ENCODE assay signal across 1 cellular context in the genomic region with DNA sequence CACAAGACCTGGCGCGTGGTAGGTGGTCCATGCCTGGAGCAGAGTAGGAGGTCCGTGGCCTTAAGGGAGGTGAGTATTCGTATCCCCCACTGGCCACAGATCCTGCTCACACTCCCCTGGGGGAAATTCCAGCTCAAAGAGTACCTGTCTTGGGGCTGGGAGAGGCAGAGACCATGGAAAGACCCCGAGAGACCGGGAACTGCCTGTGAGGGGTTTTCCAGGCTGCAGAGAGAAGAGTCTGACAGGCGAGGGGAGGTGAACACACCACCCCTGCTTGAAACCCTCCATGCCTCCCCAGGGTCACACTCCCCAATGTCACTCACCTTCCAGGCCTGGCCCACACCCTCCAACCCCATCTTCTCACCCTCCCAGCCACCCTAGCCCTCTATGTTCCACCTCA.
A peak's percentile ranks its signal among the peaks of the same experiment; 100 is the strongest.
TF ChIP-seq lines count a peak whose summit lies in the region.

No MANE protein-coding gene starts in this region.

TF ChIP-seq in GM12878, 131 proteins besides CTCF, POLR2A, EP300 and RAD21:
- TF ChIP-seq MTA2 (IDR thresholded peaks at IDR 0.05; ENCODE audit: low read depth) (no peak), GATAD2B (conservative IDR thresholded peaks at IDR 0.05; ENCODE audit: low read depth) (0 out of 2 replicates have a peak, but pooled peaks have one; percentile 18), CHD4 (IDR thresholded peaks at IDR 0.05) (no peak), FOXM1 (IDR thresholded peaks at IDR 0.05; ENCODE audit: low read depth, low read length) (no peak), CBX5 (IDR thresholded peaks at IDR 0.05; ENCODE audit: low read depth) (no peak), SREBF1 (IDR thresholded peaks at IDR 0.05; ENCODE audit: low read length) (no peak), ZZZ3 (IDR thresholded peaks at IDR 0.05; ENCODE audit: control insufficient read depth, insufficient read length, low read depth) (no peak), FOXK2 (IDR thresholded peaks at IDR 0.05) (no peak), IKZF2 (IDR thresholded peaks at IDR 0.05) (peak; percentile 45 to 48; a peak in 3 of 4 replicates), EED (IDR thresholded peaks at IDR 0.05; ENCODE audit: low read depth) (peak; percentile 89), DPF2 (IDR thresholded peaks at IDR 0.05) (0 out of 2 replicates have a peak, but pooled peaks have one; percentile 34), RELA (IDR thresholded peaks at IDR 0.05; ENCODE audit: borderline replicate concordance, partially characterized antibody) (peak; percentile 67), IKZF1 (conservative IDR thresholded peaks at IDR 0.05) (peak; percentile 78), RUNX3 (IDR thresholded peaks at IDR 0.05; ENCODE audit: low read length) (0 out of 2 replicates have a peak, but pooled peaks have one; percentile 29), YY1 (IDR thresholded peaks at IDR 0.05; ENCODE audit: low read depth, low read length) (no peak), GABPA (IDR thresholded peaks at IDR 0.05; ENCODE audit: low read depth) (no peak), ZSCAN29 (IDR thresholded peaks at IDR 0.05) (no peak), YBX1 (IDR thresholded peaks at IDR 0.05) (no peak)
- TF ChIP-seq, protein P1, sequence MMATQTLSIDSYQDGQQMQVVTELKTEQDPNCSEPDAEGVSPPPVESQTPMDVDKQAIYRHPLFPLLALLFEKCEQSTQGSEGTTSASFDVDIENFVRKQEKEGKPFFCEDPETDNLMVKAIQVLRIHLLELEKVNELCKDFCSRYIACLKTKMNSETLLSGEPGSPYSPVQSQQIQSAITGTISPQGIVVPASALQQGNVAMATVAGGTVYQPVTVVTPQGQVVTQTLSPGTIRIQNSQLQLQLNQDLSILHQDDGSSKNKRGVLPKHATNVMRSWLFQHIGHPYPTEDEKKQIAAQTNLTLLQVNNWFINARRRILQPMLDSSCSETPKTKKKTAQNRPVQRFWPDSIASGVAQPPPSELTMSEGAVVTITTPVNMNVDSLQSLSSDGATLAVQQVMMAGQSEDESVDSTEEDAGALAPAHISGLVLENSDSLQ (IDR thresholded peaks at IDR 0.05): peak; percentile 38; the same call in 1 of the 2 replicates
- TF ChIP-seq, protein P2, sequence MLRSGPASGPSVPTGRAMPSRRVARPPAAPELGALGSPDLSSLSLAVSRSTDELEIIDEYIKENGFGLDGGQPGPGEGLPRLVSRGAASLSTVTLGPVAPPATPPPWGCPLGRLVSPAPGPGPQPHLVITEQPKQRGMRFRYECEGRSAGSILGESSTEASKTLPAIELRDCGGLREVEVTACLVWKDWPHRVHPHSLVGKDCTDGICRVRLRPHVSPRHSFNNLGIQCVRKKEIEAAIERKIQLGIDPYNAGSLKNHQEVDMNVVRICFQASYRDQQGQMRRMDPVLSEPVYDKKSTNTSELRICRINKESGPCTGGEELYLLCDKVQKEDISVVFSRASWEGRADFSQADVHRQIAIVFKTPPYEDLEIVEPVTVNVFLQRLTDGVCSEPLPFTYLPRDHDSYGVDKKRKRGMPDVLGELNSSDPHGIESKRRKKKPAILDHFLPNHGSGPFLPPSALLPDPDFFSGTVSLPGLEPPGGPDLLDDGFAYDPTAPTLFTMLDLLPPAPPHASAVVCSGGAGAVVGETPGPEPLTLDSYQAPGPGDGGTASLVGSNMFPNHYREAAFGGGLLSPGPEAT (IDR thresholded peaks at IDR 0.05; ENCODE audit: low read depth): peak; percentile 39; the same call in 1 of the 2 replicates
- TF ChIP-seq, protein P3, sequence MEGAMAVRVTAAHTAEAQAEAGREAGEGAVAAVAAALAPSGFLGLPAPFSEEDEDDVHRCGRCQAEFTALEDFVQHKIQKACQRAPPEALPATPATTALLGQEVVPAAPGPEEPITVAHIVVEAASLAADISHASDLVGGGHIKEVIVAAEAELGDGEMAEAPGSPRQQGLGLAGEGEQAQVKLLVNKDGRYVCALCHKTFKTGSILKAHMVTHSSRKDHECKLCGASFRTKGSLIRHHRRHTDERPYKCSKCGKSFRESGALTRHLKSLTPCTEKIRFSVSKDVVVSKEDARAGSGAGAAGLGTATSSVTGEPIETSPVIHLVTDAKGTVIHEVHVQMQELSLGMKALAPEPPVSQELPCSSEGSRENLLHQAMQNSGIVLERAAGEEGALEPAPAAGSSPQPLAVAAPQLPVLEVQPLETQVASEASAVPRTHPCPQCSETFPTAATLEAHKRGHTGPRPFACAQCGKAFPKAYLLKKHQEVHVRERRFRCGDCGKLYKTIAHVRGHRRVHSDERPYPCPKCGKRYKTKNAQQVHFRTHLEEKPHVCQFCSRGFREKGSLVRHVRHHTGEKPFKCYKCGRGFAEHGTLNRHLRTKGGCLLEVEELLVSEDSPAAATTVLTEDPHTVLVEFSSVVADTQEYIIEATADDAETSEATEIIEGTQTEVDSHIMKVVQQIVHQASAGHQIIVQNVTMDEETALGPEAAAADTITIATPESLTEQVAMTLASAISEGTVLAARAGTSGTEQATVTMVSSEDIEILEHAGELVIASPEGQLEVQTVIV (IDR thresholded peaks at IDR 0.05; ENCODE audit: borderline replicate concordance, partially characterized antibody): no peak
- TF ChIP-seq, protein P4, sequence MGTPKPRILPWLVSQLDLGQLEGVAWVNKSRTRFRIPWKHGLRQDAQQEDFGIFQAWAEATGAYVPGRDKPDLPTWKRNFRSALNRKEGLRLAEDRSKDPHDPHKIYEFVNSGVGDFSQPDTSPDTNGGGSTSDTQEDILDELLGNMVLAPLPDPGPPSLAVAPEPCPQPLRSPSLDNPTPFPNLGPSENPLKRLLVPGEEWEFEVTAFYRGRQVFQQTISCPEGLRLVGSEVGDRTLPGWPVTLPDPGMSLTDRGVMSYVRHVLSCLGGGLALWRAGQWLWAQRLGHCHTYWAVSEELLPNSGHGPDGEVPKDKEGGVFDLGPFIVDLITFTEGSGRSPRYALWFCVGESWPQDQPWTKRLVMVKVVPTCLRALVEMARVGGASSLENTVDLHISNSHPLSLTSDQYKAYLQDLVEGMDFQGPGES (IDR thresholded peaks at IDR 0.05): no peak
